Comparison of ENCODE assay signal across 7 cellular contexts in the genomic region with DNA sequence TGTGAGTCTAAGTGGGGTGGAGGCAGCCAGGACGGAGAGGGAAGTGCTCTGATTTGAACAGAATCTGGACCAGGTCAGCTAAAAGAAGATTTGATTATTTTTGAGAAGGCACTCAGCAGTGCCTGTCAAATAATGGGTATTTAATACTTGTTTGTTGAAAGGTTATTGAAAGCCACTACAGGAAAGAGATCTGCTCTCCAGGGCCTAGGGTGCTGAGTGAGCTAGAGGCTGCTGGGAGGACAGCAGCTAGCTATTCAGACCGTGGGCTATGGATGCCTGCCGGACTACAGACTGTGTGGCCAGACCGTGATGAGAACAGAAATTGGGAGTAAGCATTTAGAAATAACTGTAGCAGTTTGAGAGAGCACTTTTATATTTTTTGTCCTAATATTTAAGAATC. TPM values are rescaled to one million over a fixed set of nuclear protein-coding genes. Genes with fewer than 3 reads are reported as not detected.
"Had no signal": no experiment of that assay in that cellular context is flagged by ENCODE, and none has a peak within 500 bp of the region (broad histone marks: within the 10 kb centered on the region; RNA-seq: fewer than 3 reads in every experiment).

No MANE protein-coding gene starts in this region.

- H3K27ac ChIP-seq: HL-60 had no signal

- H3K4me2 ChIP-seq: GM23338 had no signal

- DNase-seq: H9, HCEC 1CT, HFFc6 had no signal

- H2AFZ ChIP-seq: GM23338 had no signal

- H3K4me3 ChIP-seq: GM23338 had no signal

RNA-seq across cellular contexts. Expression of a gene that starts 8.8 kb away (rescaled TPM):
- total RNA-seq: HepG2, HFFc6 had no signal
- polyA plus RNA-seq: IgD-negative memory B cell had no signal
